Comparison of ENCODE assay signal across 1 cellular context in the genomic region with DNA sequence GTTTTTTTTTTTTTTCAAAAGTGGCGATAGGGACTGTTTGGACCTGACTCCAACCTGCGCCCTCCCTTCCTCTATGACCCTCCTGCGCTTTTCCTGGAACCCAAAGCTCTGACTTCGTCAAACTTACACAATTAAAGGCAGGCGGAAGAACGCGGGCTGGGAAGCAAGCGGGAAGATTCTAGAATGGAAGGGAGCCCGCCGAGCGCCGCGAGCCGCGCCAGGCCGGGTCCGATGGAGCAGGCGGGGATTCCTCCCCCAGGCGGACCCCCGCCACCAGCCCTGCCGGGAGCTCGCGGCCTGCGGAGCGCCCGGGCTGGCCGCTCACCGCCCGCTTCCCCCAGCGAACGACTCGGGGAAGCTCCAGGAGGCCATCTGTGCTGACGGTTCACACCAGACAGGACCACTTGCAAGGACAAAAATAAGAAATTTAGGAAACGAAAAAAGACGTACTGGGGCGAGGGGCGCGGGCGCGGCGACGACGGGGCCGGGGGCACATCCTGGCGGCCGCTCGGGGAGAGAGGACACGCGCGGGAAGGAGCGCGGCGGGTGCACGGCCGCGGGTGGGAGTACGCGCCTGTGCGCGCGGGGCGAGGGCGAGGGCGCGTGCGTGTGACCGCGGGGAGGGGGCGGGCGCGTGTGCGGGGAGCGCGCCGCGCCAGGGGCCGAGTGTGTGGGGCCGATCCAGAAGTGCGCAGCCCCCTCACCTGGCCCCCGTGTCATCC.
TF ChIP-seq lines count a peak whose summit lies in the region.

No MANE protein-coding gene starts in this region.

TF ChIP-seq in GM23338, 12 proteins besides CTCF, POLR2A, EP300 and RAD21:
- TF ChIP-seq, protein P1, sequence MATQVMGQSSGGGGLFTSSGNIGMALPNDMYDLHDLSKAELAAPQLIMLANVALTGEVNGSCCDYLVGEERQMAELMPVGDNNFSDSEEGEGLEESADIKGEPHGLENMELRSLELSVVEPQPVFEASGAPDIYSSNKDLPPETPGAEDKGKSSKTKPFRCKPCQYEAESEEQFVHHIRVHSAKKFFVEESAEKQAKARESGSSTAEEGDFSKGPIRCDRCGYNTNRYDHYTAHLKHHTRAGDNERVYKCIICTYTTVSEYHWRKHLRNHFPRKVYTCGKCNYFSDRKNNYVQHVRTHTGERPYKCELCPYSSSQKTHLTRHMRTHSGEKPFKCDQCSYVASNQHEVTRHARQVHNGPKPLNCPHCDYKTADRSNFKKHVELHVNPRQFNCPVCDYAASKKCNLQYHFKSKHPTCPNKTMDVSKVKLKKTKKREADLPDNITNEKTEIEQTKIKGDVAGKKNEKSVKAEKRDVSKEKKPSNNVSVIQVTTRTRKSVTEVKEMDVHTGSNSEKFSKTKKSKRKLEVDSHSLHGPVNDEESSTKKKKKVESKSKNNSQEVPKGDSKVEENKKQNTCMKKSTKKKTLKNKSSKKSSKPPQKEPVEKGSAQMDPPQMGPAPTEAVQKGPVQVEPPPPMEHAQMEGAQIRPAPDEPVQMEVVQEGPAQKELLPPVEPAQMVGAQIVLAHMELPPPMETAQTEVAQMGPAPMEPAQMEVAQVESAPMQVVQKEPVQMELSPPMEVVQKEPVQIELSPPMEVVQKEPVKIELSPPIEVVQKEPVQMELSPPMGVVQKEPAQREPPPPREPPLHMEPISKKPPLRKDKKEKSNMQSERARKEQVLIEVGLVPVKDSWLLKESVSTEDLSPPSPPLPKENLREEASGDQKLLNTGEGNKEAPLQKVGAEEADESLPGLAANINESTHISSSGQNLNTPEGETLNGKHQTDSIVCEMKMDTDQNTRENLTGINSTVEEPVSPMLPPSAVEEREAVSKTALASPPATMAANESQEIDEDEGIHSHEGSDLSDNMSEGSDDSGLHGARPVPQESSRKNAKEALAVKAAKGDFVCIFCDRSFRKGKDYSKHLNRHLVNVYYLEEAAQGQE (IDR thresholded peaks at IDR 0.05; ENCODE audit: unreplicated experiment) = no peak
- TF ChIP-seq POLR2AphosphoS5 (IDR thresholded peaks at IDR 0.05; ENCODE audit: low read depth) (no peak), EZH2phosphoT487 (IDR thresholded peaks at IDR 0.05; ENCODE audit: unreplicated experiment) (no peak), EZH2 (IDR thresholded peaks at IDR 0.05; ENCODE audit: low read depth, unreplicated experiment) (peak; percentile 53)
- TF ChIP-seq, protein P2, sequence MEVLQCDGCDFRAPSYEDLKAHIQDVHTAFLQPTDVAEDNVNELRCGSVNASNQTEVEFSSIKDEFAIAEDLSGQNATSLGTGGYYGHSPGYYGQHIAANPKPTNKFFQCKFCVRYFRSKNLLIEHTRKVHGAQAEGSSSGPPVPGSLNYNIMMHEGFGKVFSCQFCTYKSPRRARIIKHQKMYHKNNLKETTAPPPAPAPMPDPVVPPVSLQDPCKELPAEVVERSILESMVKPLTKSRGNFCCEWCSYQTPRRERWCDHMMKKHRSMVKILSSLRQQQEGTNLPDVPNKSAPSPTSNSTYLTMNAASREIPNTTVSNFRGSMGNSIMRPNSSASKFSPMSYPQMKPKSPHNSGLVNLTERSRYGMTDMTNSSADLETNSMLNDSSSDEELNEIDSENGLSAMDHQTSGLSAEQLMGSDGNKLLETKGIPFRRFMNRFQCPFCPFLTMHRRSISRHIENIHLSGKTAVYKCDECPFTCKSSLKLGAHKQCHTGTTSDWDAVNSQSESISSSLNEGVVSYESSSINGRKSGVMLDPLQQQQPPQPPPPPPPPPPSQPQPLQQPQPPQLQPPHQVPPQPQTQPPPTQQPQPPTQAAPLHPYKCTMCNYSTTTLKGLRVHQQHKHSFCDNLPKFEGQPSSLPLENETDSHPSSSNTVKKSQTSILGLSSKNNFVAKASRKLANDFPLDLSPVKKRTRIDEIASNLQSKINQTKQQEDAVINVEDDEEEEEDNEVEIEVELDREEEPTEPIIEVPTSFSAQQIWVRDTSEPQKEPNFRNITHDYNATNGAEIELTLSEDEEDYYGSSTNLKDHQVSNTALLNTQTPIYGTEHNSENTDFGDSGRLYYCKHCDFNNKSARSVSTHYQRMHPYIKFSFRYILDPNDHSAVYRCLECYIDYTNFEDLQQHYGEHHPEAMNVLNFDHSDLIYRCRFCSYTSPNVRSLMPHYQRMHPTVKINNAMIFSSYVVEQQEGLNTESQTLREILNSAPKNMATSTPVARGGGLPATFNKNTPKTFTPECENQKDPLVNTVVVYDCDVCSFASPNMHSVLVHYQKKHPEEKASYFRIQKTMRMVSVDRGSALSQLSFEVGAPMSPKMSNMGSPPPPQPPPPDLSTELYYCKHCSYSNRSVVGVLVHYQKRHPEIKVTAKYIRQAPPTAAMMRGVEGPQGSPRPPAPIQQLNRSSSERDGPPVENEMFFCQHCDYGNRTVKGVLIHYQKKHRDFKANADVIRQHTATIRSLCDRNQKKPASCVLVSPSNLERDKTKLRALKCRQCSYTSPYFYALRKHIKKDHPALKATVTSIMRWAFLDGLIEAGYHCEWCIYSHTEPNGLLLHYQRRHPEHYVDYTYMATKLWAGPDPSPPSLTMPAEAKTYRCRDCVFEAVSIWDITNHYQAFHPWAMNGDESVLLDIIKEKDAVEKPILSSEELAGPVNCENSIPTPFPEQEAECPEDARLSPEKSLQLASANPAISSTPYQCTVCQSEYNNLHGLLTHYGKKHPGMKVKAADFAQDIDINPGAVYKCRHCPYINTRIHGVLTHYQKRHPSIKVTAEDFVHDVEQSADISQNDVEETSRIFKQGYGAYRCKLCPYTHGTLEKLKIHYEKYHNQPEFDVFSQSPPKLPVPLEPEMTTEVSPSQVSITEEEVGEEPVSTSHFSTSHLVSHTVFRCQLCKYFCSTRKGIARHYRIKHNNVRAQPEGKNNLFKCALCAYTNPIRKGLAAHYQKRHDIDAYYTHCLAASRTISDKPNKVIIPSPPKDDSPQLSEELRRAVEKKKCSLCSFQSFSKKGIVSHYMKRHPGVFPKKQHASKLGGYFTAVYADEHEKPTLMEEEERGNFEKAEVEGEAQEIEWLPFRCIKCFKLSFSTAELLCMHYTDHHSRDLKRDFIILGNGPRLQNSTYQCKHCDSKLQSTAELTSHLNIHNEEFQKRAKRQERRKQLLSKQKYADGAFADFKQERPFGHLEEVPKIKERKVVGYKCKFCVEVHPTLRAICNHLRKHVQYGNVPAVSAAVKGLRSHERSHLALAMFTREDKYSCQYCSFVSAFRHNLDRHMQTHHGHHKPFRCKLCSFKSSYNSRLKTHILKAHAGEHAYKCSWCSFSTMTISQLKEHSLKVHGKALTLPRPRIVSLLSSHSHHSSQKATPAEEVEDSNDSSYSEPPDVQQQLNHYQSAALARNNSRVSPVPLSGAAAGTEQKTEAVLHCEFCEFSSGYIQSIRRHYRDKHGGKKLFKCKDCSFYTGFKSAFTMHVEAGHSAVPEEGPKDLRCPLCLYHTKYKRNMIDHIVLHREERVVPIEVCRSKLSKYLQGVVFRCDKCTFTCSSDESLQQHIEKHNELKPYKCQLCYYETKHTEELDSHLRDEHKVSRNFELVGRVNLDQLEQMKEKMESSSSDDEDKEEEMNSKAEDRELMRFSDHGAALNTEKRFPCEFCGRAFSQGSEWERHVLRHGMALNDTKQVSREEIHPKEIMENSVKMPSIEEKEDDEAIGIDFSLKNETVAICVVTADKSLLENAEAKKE (CRISPR knock-in tag; IDR thresholded peaks at IDR 0.05) = no peak
